Comparison of ENCODE assay signal across 11 cellular contexts in genomic region chr17:17815436-17816200, GRCh38. TPM values are rescaled to one million over a fixed set of nuclear protein-coding genes. Genes with fewer than 3 reads are reported as not detected.
DNase-seq lines count a peak whose midpoint lies in the region; ATAC-seq and TF ChIP-seq lines count a peak whose summit lies in the region.
"Had no signal": no experiment of that assay in that cellular context is flagged by ENCODE, and none has a peak within 500 bp of the region (broad histone marks: within the 10 kb centered on the region; RNA-seq: fewer than 3 reads in every experiment).

No MANE protein-coding gene starts in this region.

- peak overlapping the region; percentile 26 for H3K27ac ChIP-seq in WERI-Rb-1
- H3K27ac ChIP-seq in skeletal muscle tissue (ENCODE audit: low read depth, low read length), result peak overlapping the region; percentile 95
- H3K27ac ChIP-seq: thoracic aorta had no signal

- peak overlapping the region; percentile 69 to 87 (median 70) for H3K9ac ChIP-seq in skeletal muscle tissue (ENCODE audit: low read depth in 1 of 3, low read length in 3 of 3)

- DNase-seq in NCI-H82 (lab: John Stamatoyannopoulos, UW), result peak; percentile 47
- DNase-seq in NCI-H82 treated with DMSO at 0.1 percent for 48 hours (lab: John Stamatoyannopoulos, UW; ENCODE audit: unreplicated experiment), result no peak
- no peak for DNase-seq in WERI-Rb-1
- DNase-seq in globus pallidus (ENCODE audit: low spot score), result peak; percentile 58
- DNase-seq in NCI-H446 treated with DMSO at 0.1 percent for 48 hours (lab: John Stamatoyannopoulos, UW), result no peak
- no peak for DNase-seq in activated CD4-positive, alpha-beta T cell treated with anti-CD3 and anti-CD28 coated beads for 1 hour
- DNase-seq: Calu3, NCI-H2081 treated with DMSO at 0.1 percent for 48 hours had no signal

- H3K9me3 ChIP-seq in WERI-Rb-1 (ENCODE audit: severe bottlenecking) (no peaks in the 10 kb centered on the region), skeletal muscle tissue (ENCODE audit: control insufficient read depth in 3 of 3, low read length in 3 of 3) (no peaks in the 10 kb centered on the region)
- H3K9me3 ChIP-seq: thoracic aorta had no signal

- no peak for TF ChIP-seq CTCF in WERI-Rb-1 (IDR thresholded peaks at IDR 0.05; ENCODE audit: low read depth, low read length)

- no peaks in the 10 kb centered on the region for H3K27me3 ChIP-seq in WERI-Rb-1 (ENCODE audit: insufficient read depth, low read depth, severe bottlenecking)
- no peaks in the 10 kb centered on the region for H3K27me3 ChIP-seq in skeletal muscle tissue (ENCODE audit: control insufficient read depth in 3 of 3, insufficient read depth in 3 of 3, low read length in 3 of 3)

- no peak for ATAC-seq in GM18519 (IDR thresholded peaks at IDR 0.05; ENCODE audit: low FRiP score, unreplicated experiment)

- H3K36me3 ChIP-seq in WERI-Rb-1 (peaks cover 93% of the 10 kb centered on the region), skeletal muscle tissue (ENCODE audit: control insufficient read depth in 3 of 3, insufficient read depth in 3 of 3, low read length in 3 of 3) (peaks cover 73 to 78% (median 77%) of the 10 kb centered on the region in 3 donors)

- H3K4me3 ChIP-seq in WERI-Rb-1 (ENCODE audit: low read depth, low read length) (no peak overlapping the region), skeletal muscle tissue (ENCODE audit: low read length in 3 of 3) (peak overlapping the region; percentile 30 to 48 (median 45))
- H3K4me3 ChIP-seq: thoracic aorta had no signal

- H3K4me1 ChIP-seq in skeletal muscle tissue (ENCODE audit: control insufficient read depth in 3 of 3, insufficient read depth in 3 of 3, low read length in 3 of 3), result peaks cover 80 to 89% (median 84%) of the 10 kb centered on the region in 3 donors

RNA-seq across cellular contexts. Expression of gene SREBF1, which starts 21.2 kb away (rescaled TPM):
- 23.0 TPM for total RNA-seq in skeletal muscle tissue

Comparison
In these comparisons a context has a peak if more than half of its experiments do, and no peak if none do; other contexts are left out.
1. DNase-seq: peak in NCI-H82 (single experiment) and globus pallidus (single experiment); none in NCI-H82 treated with DMSO at 0.1 percent for 48 hours (single experiment), WERI-Rb-1 (single experiment), NCI-H446 treated with DMSO at 0.1 percent for 48 hours (single experiment) and activated CD4-positive, alpha-beta T cell treated with anti-CD3 and anti-CD28 coated beads for 1 hour (single experiment).